ENCODE assay signal across 9 cellular contexts in the genomic region with DNA sequence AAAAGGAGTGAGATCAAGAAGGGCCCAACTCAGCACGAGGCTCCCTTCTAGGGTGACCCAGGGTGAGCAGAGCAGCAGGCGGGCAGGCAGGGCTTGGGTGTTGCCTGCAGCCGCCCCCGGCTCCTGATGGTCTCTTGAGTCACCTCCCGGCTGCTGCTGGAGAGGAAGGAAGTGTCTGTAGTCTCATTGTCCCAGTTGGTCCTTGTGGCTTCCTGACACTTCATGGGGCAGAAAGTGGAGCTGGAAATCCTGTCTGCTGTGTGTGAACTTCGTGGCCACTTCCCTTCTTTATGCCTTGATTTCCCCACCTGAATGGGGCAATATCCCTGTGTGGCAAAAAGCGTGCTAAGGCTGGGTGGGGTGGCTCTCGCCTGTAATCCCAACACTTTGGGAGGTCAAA. TPM values are rescaled to one million over a fixed set of nuclear protein-coding genes. Genes with fewer than 3 reads are reported as not detected.
DNase-seq lines count a peak whose midpoint lies in the region; FAIRE-seq and TF ChIP-seq lines count a peak whose summit lies in the region.
"Had no signal": no experiment of that assay in that cellular context is flagged by ENCODE, and none has a peak within 500 bp of the region (broad histone marks: within the 10 kb centered on the region; RNA-seq: fewer than 3 reads in every experiment).

No MANE protein-coding gene starts in this region.

- no peaks in the 10 kb centered on the region for H3K27me3 ChIP-seq in endothelial cell of umbilical vein (ENCODE audit: control insufficient read depth in 2 of 2, insufficient read depth in 2 of 2, low read length in 2 of 2)

- H3K27me3 Mint-ChIP-seq in osteocyte (ENCODE audit: unreplicated experiment) = no peaks in the 10 kb centered on the region

- no peaks in the 10 kb centered on the region for H3K9me3 ChIP-seq in endothelial cell of umbilical vein (replicated peaks; ENCODE audit: control insufficient read depth, insufficient read depth, low read length)

- no peak overlapping the region for H2AFZ ChIP-seq in endothelial cell of umbilical vein (ENCODE audit: low read depth, low read length)

- H3K27ac ChIP-seq in endothelial cell of umbilical vein (ENCODE audit: insufficient read depth, low read depth, low read length) = peak overlapping the region; percentile 90
- H3K27ac ChIP-seq: SK-N-MC had no signal

- no peaks in the 10 kb centered on the region for H4K20me1 ChIP-seq in endothelial cell of umbilical vein (replicated peaks; ENCODE audit: control insufficient read depth, extremely low read depth, insufficient read depth, low read length)

- H3K27ac Mint-ChIP-seq in osteocyte (ENCODE audit: unreplicated experiment) = no peak overlapping the region

- TF ChIP-seq POLR2A in GM12891 (IDR thresholded peaks at IDR 0.05; ENCODE audit: low read depth, low read length) = no peak
- TF ChIP-seq POLR2A in endothelial cell of umbilical vein (IDR thresholded peaks at IDR 0.05; ENCODE audit: low read depth, low read length) = no peak

- intact Hi-C loops in endothelial cell of umbilical vein (cut with micrococcal nuclease) = no loop called here

- TF ChIP-seq CTCF in endothelial cell of umbilical vein (IDR thresholded peaks at IDR 0.05; ENCODE audit: extremely low read depth in 1 of 2, insufficient read depth in 1 of 2, low read depth in 1 of 2, low read length in 2 of 2) = no peak
- TF ChIP-seq CTCF in osteocyte (IDR thresholded peaks at IDR 0.05) = no peak

- POLR2A ChIA-PET in endothelial cell of umbilical vein (lab: Charles Lee) = no interaction called here

- peaks cover 9% of the 10 kb centered on the region for H3K36me3 Mint-ChIP-seq in osteocyte (ENCODE audit: unreplicated experiment)

- H3K79me2 ChIP-seq in endothelial cell of umbilical vein (ENCODE audit: control insufficient read depth, insufficient read depth, low read length) = peaks cover 72% of the 10 kb centered on the region

- no peaks in the 10 kb centered on the region for H3K9me3 Mint-ChIP-seq in osteocyte (ENCODE audit: unreplicated experiment)

- H3K9ac ChIP-seq in endothelial cell of umbilical vein (replicated peaks; ENCODE audit: extremely low read depth, insufficient read depth, low read length) = peak overlapping the region; percentile 81

- CTCF ChIA-PET in endothelial cell of umbilical vein (lab: Charles Lee) = interaction anchor here (1.3 to 5.2 kb wide), 2 partner anchors 20 to 45 kb away, joined by 4 to 26 read pairs; no protein-coding TSS in a partner anchor

- H3K9me1 ChIP-seq in endothelial cell of umbilical vein (replicated peaks; ENCODE audit: control insufficient read depth, extremely low read depth, insufficient read depth, low read length) = no peaks in the 10 kb centered on the region

- H3K4me3 ChIP-seq in endothelial cell of umbilical vein (replicated peaks in 1 of 3; ENCODE audit: insufficient read depth in 1 of 3, low read depth in 1 of 3, low read length in 3 of 3) = peak overlapping the region in 1 of 3 experiments; percentile 90
- H3K4me3 ChIP-seq: SK-N-MC had no signal

- H3K4me3 Mint-ChIP-seq in osteocyte (ENCODE audit: unreplicated experiment) = no peak overlapping the region

- dilution Hi-C loops in endothelial cell of umbilical vein (cut with MboI; ENCODE audit: extremely low pct_ligation_motif_present, low sequenced_read_pairs) = no loop called here

- no peak for FAIRE-seq in GM12891 (lab: Jason Lieb, UNC)
- no peak for FAIRE-seq in RCC 7860 (lab: Jason Lieb, UNC)
- peak; percentile 98 for FAIRE-seq in endothelial cell of umbilical vein (lab: Jason Lieb, UNC)

- peak overlapping the region; percentile 83 for H3K4me2 ChIP-seq in endothelial cell of umbilical vein (ENCODE audit: insufficient read depth, low read length)

- peaks cover 31% of the 10 kb centered on the region for H3K4me1 Mint-ChIP-seq in osteocyte (ENCODE audit: unreplicated experiment)

- H3K36me3 ChIP-seq in endothelial cell of umbilical vein (ENCODE audit: control insufficient read depth in 2 of 2, extremely low read depth in 1 of 2, insufficient read depth in 2 of 2, low read length in 2 of 2) = peaks cover 15 to 30% of the 10 kb centered on the region in 2 experiments

- no TSS peak for BruUV-seq in endothelial cell of umbilical vein (replicated peaks; lab: Mats Ljungman, UMichigan)

- H3K4me1 ChIP-seq in endothelial cell of umbilical vein (ENCODE audit: control insufficient read depth, extremely low read depth, insufficient read depth, low read length) = peaks cover 35% of the 10 kb centered on the region

- DNase-seq in GM12891 (ENCODE audit: insufficient read length, low spot score) (no peak), RCC 7860 (ENCODE audit: low spot score) (peak; percentile 47), endothelial cell of umbilical vein (ENCODE audit: low read depth, low spot score) (peak; percentile 74), pons (ENCODE audit: low spot score) (peak; percentile 50), LoVo (ENCODE audit: low spot score) (no peak), osteocyte (ENCODE audit: extremely low spot score, unreplicated experiment) (no peak), NCI-H748 (lab: John Stamatoyannopoulos, UW; ENCODE audit: unreplicated experiment) (no peak), middle frontal gyrus (ENCODE audit: extremely low spot score, low spot score) (no peak)

TF ChIP-seq in GM12891, 5 proteins besides CTCF, POLR2A, EP300 and RAD21:
- TF ChIP-seq SPI1 (IDR thresholded peaks at IDR 0.05; ENCODE audit: low read depth, low read length) = 0 out of 2 replicates have a peak, but pooled peaks have one; percentile 2
- TF ChIP-seq POU2F2 (IDR thresholded peaks at IDR 0.05; ENCODE audit: low read depth, low read length) = no peak
- no peak for TF ChIP-seq PAX5 (IDR thresholded peaks at IDR 0.05; ENCODE audit: insufficient read depth, low read length, severe bottlenecking)
- no peak for TF ChIP-seq TAF1 (IDR thresholded peaks at IDR 0.05; ENCODE audit: low read depth, low read length)
TF ChIP-seq in GM12891: peak in this region for 1.

TF ChIP-seq in endothelial cell of umbilical vein, 7 proteins besides CTCF, POLR2A, EP300 and RAD21:
- no peak for TF ChIP-seq EZH2 (IDR thresholded peaks at IDR 0.05; ENCODE audit: borderline replicate concordance, low read depth, low read length, severe bottlenecking)
- TF ChIP-seq JUN (IDR thresholded peaks at IDR 0.05; ENCODE audit: borderline replicate concordance, insufficient read depth, insufficient read length, low read depth) = peak; percentile 61
- peak; percentile 79 for TF ChIP-seq FOS (IDR thresholded peaks at IDR 0.05; ENCODE audit: borderline replicate concordance, insufficient read depth, low read length)
- peak; percentile 77 for TF ChIP-seq POLR2AphosphoS5 (IDR thresholded peaks at IDR 0.05; ENCODE audit: insufficient read depth, low read depth, low read length)
- TF ChIP-seq, protein P1, sequence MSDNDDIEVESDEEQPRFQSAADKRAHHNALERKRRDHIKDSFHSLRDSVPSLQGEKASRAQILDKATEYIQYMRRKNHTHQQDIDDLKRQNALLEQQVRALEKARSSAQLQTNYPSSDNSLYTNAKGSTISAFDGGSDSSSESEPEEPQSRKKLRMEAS (IDR thresholded peaks at IDR 0.05; ENCODE audit: insufficient read depth, insufficient read length) = peak; percentile 4
TF ChIP-seq in endothelial cell of umbilical vein: peak in this region for 4.

RNA-seq across cellular contexts. Expression of gene MAP1S, which starts 2.5 kb away (rescaled TPM):
- polyA plus RNA-seq in GM12891 (2012; ENCODE audit: low read depth, missing spikeins) = 56.4 TPM
- total RNA-seq in endothelial cell of umbilical vein (143 and 166 TPM in 2 replicates), osteocyte (56.5 and 63.1 TPM in 2 replicates)
- 94.8 and 157 TPM in 2 replicates for polyA plus RNA-seq in endothelial cell of umbilical vein
- polyA plus RNA-seq in endothelial cell of umbilical vein (2011; cell fraction: cytosol; rRNA removed) = 40.6 and 56.8 TPM in 2 replicates
- 41.1 and 46.1 TPM in 2 replicates for polyA plus RNA-seq in endothelial cell of umbilical vein (2011; cell fraction: nucleus; rRNA removed)
- 117 and 119 TPM in 2 replicates for polyA plus RNA-seq in endothelial cell of umbilical vein (2012)
- polyA minus RNA-seq in endothelial cell of umbilical vein = 84.1 and 137 TPM in 2 replicates
- polyA minus RNA-seq in endothelial cell of umbilical vein (2011; cell fraction: cytosol; rRNA and poly(A)+ RNA removed) = 58.3 TPM
- 35.6 and 43.7 TPM in 2 replicates for polyA minus RNA-seq in endothelial cell of umbilical vein (2011; cell fraction: nucleus; rRNA and poly(A)+ RNA removed)

RNA-seq across cellular contexts. Expression of gene FCHO1, which starts 29.5 kb away (rescaled TPM):
- polyA plus RNA-seq in GM12891 (2012; ENCODE audit: low read depth, missing spikeins) = 22.6 TPM
- total RNA-seq in endothelial cell of umbilical vein = 1.4 and 1.6 TPM in 2 replicates
- 0.66 and 0.80 TPM in 2 replicates for polyA plus RNA-seq in endothelial cell of umbilical vein
- polyA plus RNA-seq in endothelial cell of umbilical vein (2011; cell fraction: cytosol; rRNA removed) = 0.48 and 0.49 TPM in 2 replicates
- 0.53 and 1.2 TPM in 2 replicates for polyA plus RNA-seq in endothelial cell of umbilical vein (2011; cell fraction: nucleus; rRNA removed)
- polyA plus RNA-seq in endothelial cell of umbilical vein (2012) = 3.6 and 5.6 TPM in 2 replicates
- 1.2 and 1.3 TPM in 2 replicates for polyA minus RNA-seq in endothelial cell of umbilical vein
- 1.1 TPM for polyA minus RNA-seq in endothelial cell of umbilical vein (2011; cell fraction: cytosol; rRNA and poly(A)+ RNA removed)
- 0.63 and 1.1 TPM in 2 replicates for polyA minus RNA-seq in endothelial cell of umbilical vein (2011; cell fraction: nucleus; rRNA and poly(A)+ RNA removed)
- total RNA-seq in osteocyte = 0.56 and 1.0 TPM in 2 replicates

RNA-seq across cellular contexts. Expression of gene UNC13A, which starts 33.7 kb away (rescaled TPM):
- 0.10 TPM for polyA plus RNA-seq in GM12891 (2012; ENCODE audit: low read depth, missing spikeins)
- total RNA-seq in endothelial cell of umbilical vein (0.09 and 0.30 TPM in 2 replicates), osteocyte (1.3 and 1.6 TPM in 2 replicates)
- 0.04 and 0.06 TPM in 2 replicates for polyA plus RNA-seq in endothelial cell of umbilical vein
- polyA plus RNA-seq in endothelial cell of umbilical vein (2011; cell fraction: cytosol; rRNA removed) = 0.01 and 0.03 TPM in 2 replicates
- 0.08 TPM in 2 replicates for polyA plus RNA-seq in endothelial cell of umbilical vein (2011; cell fraction: nucleus; rRNA removed)
- polyA plus RNA-seq in endothelial cell of umbilical vein (2012) = 0.12 and 0.14 TPM in 2 replicates
- polyA minus RNA-seq in endothelial cell of umbilical vein = 0.49 TPM in 1 of 2 replicates, not detected in the other
- 0.61 TPM for polyA minus RNA-seq in endothelial cell of umbilical vein (2011; cell fraction: cytosol; rRNA and poly(A)+ RNA removed)
- polyA minus RNA-seq in endothelial cell of umbilical vein (2011; cell fraction: nucleus; rRNA and poly(A)+ RNA removed) = not detected in 2 replicates

Comparison
In these comparisons a context has a peak if more than half of its experiments do, and no peak if none do; other contexts are left out.
1. DNase-seq: peak in RCC 7860 (single experiment), endothelial cell of umbilical vein (single experiment) and pons (single experiment); none in GM12891 (single experiment), LoVo (single experiment), osteocyte (single experiment), NCI-H748 (single experiment) and middle frontal gyrus (single experiment).